In the genomic region with DNA sequence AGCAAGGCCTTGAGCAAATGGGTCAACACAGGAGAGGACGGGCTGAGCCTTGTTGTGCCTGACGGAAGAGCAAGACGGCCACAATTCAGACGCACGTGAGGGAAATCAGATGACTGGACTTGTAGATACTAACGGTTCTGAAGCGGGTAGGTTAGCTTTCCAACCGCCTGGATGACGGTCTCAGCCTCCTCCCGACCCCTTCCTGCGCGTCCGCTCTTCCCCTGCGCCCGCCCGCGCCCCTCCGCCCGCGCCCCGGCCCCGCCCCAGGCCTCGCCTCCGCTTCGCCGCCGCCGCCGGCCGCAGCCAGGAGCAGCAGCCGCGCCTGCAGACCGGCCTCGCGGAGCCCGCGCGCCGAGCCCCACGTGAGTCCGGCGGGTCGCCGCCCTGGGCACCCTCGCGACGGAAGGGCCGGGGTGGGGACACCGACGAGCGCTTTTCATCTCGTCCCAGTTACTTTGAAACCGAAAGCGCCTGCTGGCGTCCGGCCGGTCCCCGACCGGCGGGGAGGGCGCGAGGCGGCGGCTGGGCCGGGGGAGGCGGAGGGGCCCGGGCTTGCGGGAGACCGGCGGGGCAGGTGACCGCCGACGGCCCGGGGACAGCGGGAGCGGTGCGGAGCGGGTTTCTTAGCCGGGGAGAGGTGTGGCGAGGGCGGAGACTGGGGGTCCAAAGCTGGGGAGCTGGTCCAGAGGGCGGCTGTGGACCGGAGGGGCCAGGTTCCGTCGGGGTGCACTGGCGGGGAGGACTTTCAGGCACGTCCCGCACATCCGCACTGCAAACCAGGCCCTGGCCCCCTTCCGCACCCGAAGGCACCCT, we compare ENCODE assay signal across 8 cellular contexts. TPM values are rescaled to one million over a fixed set of nuclear protein-coding genes. Genes with fewer than 3 reads are reported as not detected.
DNase-seq lines count a peak whose midpoint lies in the region; ATAC-seq and TF ChIP-seq lines count a peak whose summit lies in the region.

A gene with protein sequence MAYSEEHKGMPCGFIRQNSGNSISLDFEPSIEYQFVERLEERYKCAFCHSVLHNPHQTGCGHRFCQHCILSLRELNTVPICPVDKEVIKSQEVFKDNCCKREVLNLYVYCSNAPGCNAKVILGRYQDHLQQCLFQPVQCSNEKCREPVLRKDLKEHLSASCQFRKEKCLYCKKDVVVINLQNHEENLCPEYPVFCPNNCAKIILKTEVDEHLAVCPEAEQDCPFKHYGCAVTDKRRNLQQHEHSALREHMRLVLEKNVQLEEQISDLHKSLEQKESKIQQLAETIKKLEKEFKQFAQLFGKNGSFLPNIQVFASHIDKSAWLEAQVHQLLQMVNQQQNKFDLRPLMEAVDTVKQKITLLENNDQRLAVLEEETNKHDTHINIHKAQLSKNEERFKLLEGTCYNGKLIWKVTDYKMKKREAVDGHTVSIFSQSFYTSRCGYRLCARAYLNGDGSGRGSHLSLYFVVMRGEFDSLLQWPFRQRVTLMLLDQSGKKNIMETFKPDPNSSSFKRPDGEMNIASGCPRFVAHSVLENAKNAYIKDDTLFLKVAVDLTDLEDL (plus strand): TSS at position 306 of the 813 bp plus-strand sequence. CDS start 26,407 bp downstream, outside the sequence.

- H3K9me3 ChIP-seq in endodermal cell (ENCODE audit: control insufficient read depth, low read length) (no peaks in the 10 kb centered on the region), stomach (no peaks in the 10 kb centered on the region)

- H3K27ac ChIP-seq in endodermal cell (ENCODE audit: low read depth, low read length): no peak within 1 kb of the TSS
- peak within 1 kb of the TSS; percentile 69 to 93 (median 88) for H3K27ac ChIP-seq in stomach

- H3K4me1 ChIP-seq in endodermal cell (ENCODE audit: control insufficient read depth, insufficient read depth, low read length) (peaks cover 13% of the 10 kb centered on the region), stomach (peaks cover 37 to 60% (median 54%) of the 10 kb centered on the region in 4 donors)

- H3K27ac Mint-ChIP-seq in endodermal cell: peak within 1 kb of the TSS; percentile 81

- DNase-seq in GM12864 (ENCODE audit: low read depth) (no peak), H7 (peak; percentile 89), NCI-H146 treated with DMSO at 0.1 percent for 48 hours (lab: John Stamatoyannopoulos, UW; ENCODE audit: unreplicated experiment) (peak; percentile 21), endodermal cell (peak; percentile 87), midbrain (lab: John Stamatoyannopoulos, UW) (peak; percentile 38), stomach (peak; percentile 58)
- DNase-seq in activated CD4-positive, alpha-beta T cell treated with anti-CD3 and anti-CD28 coated beads, Interleukin-2, amount 50 U/mL, for 48 hours: peak; percentile 51 to 61

- peaks cover 7% of the 10 kb centered on the region for H3K36me3 Mint-ChIP-seq in endodermal cell (ENCODE audit: low read depth)

- no peak for TF ChIP-seq POLR2A in stomach (IDR thresholded peaks at IDR 0.05)

- intact Hi-C loops in stomach (cut with DNase I; ENCODE audit: low total_unique reads): loop anchor here (10.0 kb wide), 1 partner anchor 148 kb away; no protein-coding TSS in a partner anchor

- H3K9ac ChIP-seq in endodermal cell (ENCODE audit: extremely low read depth, low read length, poor library complexity, severe bottlenecking): peak within 1 kb of the TSS; percentile 60

- peaks cover 4% of the 10 kb centered on the region for H3K27me3 Mint-ChIP-seq in endodermal cell (ENCODE audit: insufficient read depth)

- H3K36me3 ChIP-seq in H7 (replicated peaks; ENCODE audit: control insufficient read depth, insufficient read depth, low read length) (no peaks in the 10 kb centered on the region), endodermal cell (ENCODE audit: control insufficient read depth, insufficient read depth, low read length) (peaks cover 5% of the 10 kb centered on the region), stomach (no peaks in the 10 kb centered on the region)

- H3K4me3 ChIP-seq in GM12864 (ENCODE audit: low read depth, low read length) (peak within 1 kb of the TSS; percentile 83), H7 (ENCODE audit: insufficient read depth, low read depth, low read length) (peak within 1 kb of the TSS; percentile 73), endodermal cell (ENCODE audit: low read length) (peak within 1 kb of the TSS; percentile 80), stomach (peak within 1 kb of the TSS; percentile 80 to 95 (median 84))

- peaks cover 8% of the 10 kb centered on the region for H3K27me3 ChIP-seq in H7 (ENCODE audit: control insufficient read depth, insufficient read depth, low read length)
- H3K27me3 ChIP-seq in endodermal cell (ENCODE audit: control insufficient read depth, insufficient read depth, low read length, poor library complexity, severe bottlenecking): no peaks in the 10 kb centered on the region
- no peaks in the 10 kb centered on the region for H3K27me3 ChIP-seq in stomach

- no peak for ATAC-seq in GM21526 (IDR thresholded peaks at IDR 0.05; ENCODE audit: low FRiP score, unreplicated experiment)

- TF ChIP-seq CTCF in GM12864 (IDR thresholded peaks at IDR 0.05; ENCODE audit: low read depth, low read length, missing control alignments) (no peak), endodermal cell (conservative IDR thresholded peaks at IDR 0.05) (no peak), stomach (IDR thresholded peaks at IDR 0.05) (no peak)

- WGBS in endodermal cell (ENCODE audit: insufficient coverage in 1 of 2, insufficient read length in 1 of 2), 2 experiments: 3 to 12% methylated on average over 16 to 91 of the region's 91 CpGs
- WGBS in stomach, 5 donors: 0 to 1% (median 1%) methylated on average over 36 to 91 of the region's 91 CpGs

- H3K4me1 Mint-ChIP-seq in endodermal cell: peaks cover 43% of the 10 kb centered on the region

- TF ChIP-seq EP300 in stomach (IDR thresholded peaks at IDR 0.05): no peak

- peak within 1 kb of the TSS; percentile 82 for H3K4me3 Mint-ChIP-seq in endodermal cell

- H3K9me3 Mint-ChIP-seq in endodermal cell: no peaks in the 10 kb centered on the region

RNA-seq across cellular contexts. Expression of the gene that starts here (rescaled TPM):
- total RNA-seq in H7 (2014; rRNA removed; shearing (Covaris generic)): 21.5 and 39.3 TPM in 2 replicates
- total RNA-seq in endodermal cell: 10 to 100 TPM; 56.5 to 78.3 TPM
- polyA plus RNA-seq in endodermal cell (2013, experiment 1 of 2): 21.7 TPM
- polyA plus RNA-seq in endodermal cell (2013, experiment 2 of 2): 23.8 TPM
- total RNA-seq in stomach: 10 to 100 TPM; 14.8 to 50.7 (median 22.6) TPM
- polyA plus RNA-seq in stomach: 1 to 10 TPM; 4.3 to 9.9 (median 4.3) TPM
